In genomic region chr7:107909445-107909844, GRCh38 we compare ENCODE assay signal across 34 cellular contexts.
"Had no signal": no experiment of that assay in that cellular context is flagged by ENCODE, and none has a peak within 500 bp of the region (broad histone marks: within the 10 kb centered on the region; RNA-seq: fewer than 3 reads in every experiment).

No MANE protein-coding gene starts in this region.

- H3K27me3 ChIP-seq: ascending aorta, cardiac muscle cell, Peyer's patch, SJSA1 had no signal

- H3K4me1 Mint-ChIP-seq: activated naive CD4-positive, alpha-beta T cell treated with anti-CD3 and anti-CD28 coated beads, Interleukin-2, amount 10 ng/mL, durations not matched to agents 7 days and 5 days had no signal

- H3K9me3 ChIP-seq: ascending aorta, Peyer's patch, SJSA1, SK-N-SH had no signal

- H3K9me3 Mint-ChIP-seq: activated naive CD4-positive, alpha-beta T cell treated with anti-CD3 and anti-CD28 coated beads, Interleukin-2, amount 10 ng/mL, durations not matched to agents 7 days and 5 days had no signal

- H3K27ac Mint-ChIP-seq: activated CD4-positive, alpha-beta memory T cell treated with anti-CD3 and anti-CD28 coated beads, Interleukin-2, amount 10 ng/mL, durations not matched to agents 7 days and 5 days; activated CD8-positive, alpha-beta memory T cell treated with anti-CD3 and anti-CD28 coated beads, Interleukin-2, amount 10 ng/mL, durations not matched to agents 7 days and 5 days; activated naive CD4-positive, alpha-beta T cell treated with anti-CD3 and anti-CD28 coated beads, Interleukin-2, amount 10 ng/mL, durations not matched to agents 7 days and 5 days; activated naive CD8-positive, alpha-beta T cell treated with anti-CD3 and anti-CD28 coated beads for 36 hours had no signal

- H3K27ac ChIP-seq: ascending aorta, cardiac muscle cell, KMS-11, Peyer's patch, SJSA1, WERI-Rb-1 had no signal

- ATAC-seq: activated CD8-positive, alpha-beta memory T cell treated with anti-CD3 and anti-CD28 coated beads, Interleukin-2, amount 10 ng/mL, durations not matched to agents 7 days and 5 days; PC-3 had no signal

- DNase-seq: activated CD4-positive, alpha-beta memory T cell treated with anti-CD3 and anti-CD28 coated beads, Interleukin-2, amount 10 ng/mL, durations not matched to agents 7 days and 5 days; activated CD4-positive, alpha-beta T cell treated with anti-CD3 and anti-CD28 coated beads for 1 hour; activated CD4-positive, alpha-beta T cell treated with anti-CD3 and anti-CD28 coated beads for 48 hours; activated CD4-positive, CD25-positive, alpha-beta regulatory T cell; activated CD8-positive, alpha-beta memory T cell treated with anti-CD3 and anti-CD28 coated beads for 24 hours; activated CD8-positive, alpha-beta memory T cell treated with anti-CD3 and anti-CD28 coated beads, Interleukin-2, amount 10 ng/mL, durations not matched to agents 7 days and 5 days; activated CD8-positive, alpha-beta memory T cell treated with anti-CD3 and anti-CD28 coated beads, Interleukin-2, amount 50 U/mL, for 48 hours; activated naive CD4-positive, alpha-beta T cell treated with anti-CD3 and anti-CD28 coated beads, Interleukin-2, amount 10 ng/mL, durations not matched to agents 7 days and 5 days; activated naive CD8-positive, alpha-beta T cell treated with anti-CD3 and anti-CD28 coated beads for 36 hours; activated T-cell treated with anti-CD3 and anti-CD28 coated beads, Interleukin-2, amount 50 U/mL, for 1 hour; amygdala; MM.1S; MV-4-11; NCI-H1092; NCI-H1436 treated with DMSO at 0.1 percent for 48 hours; NCI-H1694 treated with DMSO at 0.1 percent for 48 hours; NCI-H2029; NCI-H510A; NCI-H526; NCI-H748 treated with DMSO at 0.1 percent for 48 hours; NK-92 treated with Interleukin-12 subunit alpha and Interleukin-12 subunit beta, amount 100 ng/mL, for 24 hours; PC-3; Peyer's patch; RPMI8226; SHP77 treated with DMSO at 0.1 percent for 48 hours; SK-N-SH; T-helper 2 cell; T1000; WERI-Rb-1 had no signal

- H3K4me1 ChIP-seq: ascending aorta, Peyer's patch, SJSA1 had no signal

- H3K4me3 Mint-ChIP-seq: activated CD4-positive, alpha-beta memory T cell treated with anti-CD3 and anti-CD28 coated beads, Interleukin-2, amount 10 ng/mL, durations not matched to agents 7 days and 5 days; activated CD8-positive, alpha-beta memory T cell treated with anti-CD3 and anti-CD28 coated beads, Interleukin-2, amount 10 ng/mL, durations not matched to agents 7 days and 5 days; activated naive CD4-positive, alpha-beta T cell treated with anti-CD3 and anti-CD28 coated beads, Interleukin-2, amount 10 ng/mL, durations not matched to agents 7 days and 5 days; activated naive CD8-positive, alpha-beta T cell treated with anti-CD3 and anti-CD28 coated beads for 36 hours; central memory CD8-positive, alpha-beta T cell had no signal

- H3K27me3 Mint-ChIP-seq: activated CD4-positive, alpha-beta memory T cell treated with anti-CD3 and anti-CD28 coated beads, Interleukin-2, amount 10 ng/mL, durations not matched to agents 7 days and 5 days; activated CD8-positive, alpha-beta memory T cell treated with anti-CD3 and anti-CD28 coated beads, Interleukin-2, amount 10 ng/mL, durations not matched to agents 7 days and 5 days; activated naive CD4-positive, alpha-beta T cell treated with anti-CD3 and anti-CD28 coated beads, Interleukin-2, amount 10 ng/mL, durations not matched to agents 7 days and 5 days; activated naive CD8-positive, alpha-beta T cell treated with anti-CD3 and anti-CD28 coated beads for 36 hours; central memory CD8-positive, alpha-beta T cell had no signal

- H3K4me3 ChIP-seq: ascending aorta, cardiac muscle cell, Peyer's patch, SJSA1 had no signal
